9 cellular contexts compared by ENCODE assay signal in genomic region chr3:142868382-142868781, GRCh38. TPM values are rescaled to one million over a fixed set of nuclear protein-coding genes. Genes with fewer than 3 reads are reported as not detected.
DNase-seq lines count a peak whose midpoint lies in the region; ATAC-seq, FAIRE-seq and TF ChIP-seq lines count a peak whose summit lies in the region.
"Not testable (repeated sequence)": the region's sequence is repeated elsewhere in the genome, so short reads cannot be mapped to it uniquely, and the experiment has no call there.
"Had no signal": no experiment of that assay in that cellular context is flagged by ENCODE, and none has a peak within 500 bp of the region (broad histone marks: within the 10 kb centered on the region; RNA-seq: fewer than 3 reads in every experiment).

No MANE protein-coding gene starts in this region.

- H3F3A ChIP-seq in PC-3 (ENCODE audit: low read length, unreplicated experiment), result not testable (repeated sequence)

- not testable (repeated sequence) for H3K4me3 ChIP-seq in PC-3 (ENCODE audit: low read length); RWPE2 (ENCODE audit: severe bottlenecking); bronchial epithelial cell (ENCODE audit: low read depth, low read length); esophagus squamous epithelium; mesendoderm (ENCODE audit: low read length)

- not testable (repeated sequence) for H2AK5ac ChIP-seq in H9 (ENCODE audit: insufficient read length, low read length); mesendoderm (ENCODE audit: low read length)

- H3K9me3 Mint-ChIP-seq in H9, type B pancreatic cell: not testable (repeated sequence)

- H3K27me3 ChIP-seq in H9 (ENCODE audit: insufficient read depth, low read length); PC-3 (ENCODE audit: low read length); RWPE2 (ENCODE audit: insufficient read depth, poor library complexity, severe bottlenecking); bronchial epithelial cell (ENCODE audit: control insufficient read depth, insufficient read depth, low read length); esophagus squamous epithelium; mesendoderm (ENCODE audit: insufficient read depth, low read length, poor library complexity): not testable (repeated sequence)

- not testable (repeated sequence) for H3K4me3 Mint-ChIP-seq in H9, type B pancreatic cell

- H3K27me3 Mint-ChIP-seq in H9 (ENCODE audit: low read depth); type B pancreatic cell: not testable (repeated sequence)

- H3K9ac ChIP-seq in H9 (ENCODE audit: extremely low read depth, insufficient read length, low read length); PC-3 (ENCODE audit: low read length); mesendoderm (ENCODE audit: low read length): not testable (repeated sequence)

- intact Hi-C loops in PC-3 (cut with micrococcal nuclease); esophagus squamous epithelium (cut with DNase I): not testable (repeated sequence)

- H3K9me3 ChIP-seq in H9 (ENCODE audit: control insufficient read depth, low read depth, low read length); PC-3 (ENCODE audit: low read length); RWPE2 (ENCODE audit: severe bottlenecking); esophagus squamous epithelium: not testable (repeated sequence)

- H3K9me2 ChIP-seq in PC-3 (replicated peaks; ENCODE audit: low read length), result not testable (repeated sequence)

- H3K23me2 ChIP-seq in H9 (ENCODE audit: insufficient read length, low read depth, low read length, poor library complexity, severe bottlenecking), result not testable (repeated sequence)

- not testable (repeated sequence) for H2BK12ac ChIP-seq in H9 (ENCODE audit: insufficient read length, low read depth, low read length)

- H4K91ac ChIP-seq in H9 (ENCODE audit: insufficient read length, low read depth, low read length), result not testable (repeated sequence)

- not testable (repeated sequence) for H3K36me3 Mint-ChIP-seq in H9 (ENCODE audit: insufficient read depth in 1 of 3, low read depth in 3 of 3); type B pancreatic cell

- H3K4me1 Mint-ChIP-seq in H9, result peaks cover 43 to 50% of the 10 kb centered on the region in 2 experiments
- H3K4me1 Mint-ChIP-seq in type B pancreatic cell (ENCODE audit: unreplicated experiment), result not testable (repeated sequence)

- WGBS in H9 (ENCODE audit: extremely low coverage, insufficient read length, low lambda C conversion rate), result no CpG with 5 or more reads among the region's 8 CpGs
- WGBS in esophagus squamous epithelium, 2 donors, result 44 to 57% methylated on average over 8 of the region's 8 CpGs
- no CpG with 5 or more reads among the region's 8 CpGs for WGBS in mesendoderm (ENCODE audit: extremely low coverage, insufficient coverage, low lambda C conversion rate)

- H4K8ac ChIP-seq in H9 (replicated peaks; ENCODE audit: insufficient read length, low read depth, low read length); mesendoderm (ENCODE audit: low read depth, low read length): not testable (repeated sequence)

- not testable (repeated sequence) for H2BK15ac ChIP-seq in H9 (ENCODE audit: low read depth, low read length); mesendoderm (replicated peaks; ENCODE audit: low read depth)

- H3K27ac Mint-ChIP-seq in H9, result peak overlapping the region in 2 of 3 experiments; percentile 9 to 19; a peak in 3 of 7 replicates
- peak overlapping the region; percentile 0 for H3K27ac Mint-ChIP-seq in type B pancreatic cell

- not testable (repeated sequence) for H4K20me1 ChIP-seq in H9 (ENCODE audit: control insufficient read depth, insufficient read depth, insufficient read length); PC-3 (ENCODE audit: low read length)

- H3K79me1 ChIP-seq in H9 (ENCODE audit: insufficient read depth, low read depth, low read length, poor library complexity, severe bottlenecking); mesendoderm (ENCODE audit: low read length): not testable (repeated sequence)

- not testable (repeated sequence) for H3K4ac ChIP-seq in H9 (ENCODE audit: low read depth, low read length); mesendoderm (ENCODE audit: low read depth, low read length)

- not testable (repeated sequence) for H2AFZ ChIP-seq in H9 (ENCODE audit: low read length); PC-3 (ENCODE audit: low read length)

- not testable (repeated sequence) for H3K56ac ChIP-seq in H9 (ENCODE audit: insufficient read length, low read depth, low read length); mesendoderm (ENCODE audit: low read length)

- not testable (repeated sequence) for H3T11ph ChIP-seq in H9 (ENCODE audit: low read length)

- not testable (repeated sequence) for H2BK120ac ChIP-seq in H9 (ENCODE audit: low read depth, low read length, poor library complexity, severe bottlenecking)
- H2BK120ac ChIP-seq in mesendoderm (ENCODE audit: low read depth, low read length), result peak overlapping the region; percentile 1

- not testable (repeated sequence) for BruUV-seq in PC-3 (replicated peaks; lab: Mats Ljungman, UMichigan)

- TF ChIP-seq POLR2A in esophagus squamous epithelium (IDR thresholded peaks at IDR 0.05), result not testable (repeated sequence)

- not testable (repeated sequence) for TF ChIP-seq CTCF in H9 (conservative IDR thresholded peaks at IDR 0.05); PC-3 (conservative IDR thresholded peaks at IDR 0.05; ENCODE audit: low read depth, low read length); RWPE2 (IDR thresholded peaks at IDR 0.05; ENCODE audit: poor library complexity, severe bottlenecking); bronchial epithelial cell (IDR thresholded peaks at IDR 0.05; ENCODE audit: insufficient read depth, low read length, severe bottlenecking); esophagus squamous epithelium (IDR thresholded peaks at IDR 0.05); type B pancreatic cell (conservative IDR thresholded peaks at IDR 0.05)

- ATAC-seq in PC-3, result not testable (repeated sequence)
- ATAC-seq in RWPE2 (ENCODE audit: low read depth), result peak; percentile 48; the same call in 2 of the 3 replicates

- CTCF ChIA-PET in PC-3 (lab: Charles Lee), result not testable (repeated sequence)

- DNase-seq in H9; RWPE2 (ENCODE audit: low spot score); esophagus squamous epithelium (lab: John Stamatoyannopoulos, UW); mesendoderm; type B pancreatic cell (ENCODE audit: extremely low spot score, unreplicated experiment): not testable (repeated sequence)
- peak; percentile 36 for DNase-seq in PC-3
- peak; percentile 91 for DNase-seq in bronchial epithelial cell (ENCODE audit: low read depth)
- DNase-seq in epithelial cell of prostate (ENCODE audit: low read depth, low spot score), result peak; percentile 78

- not testable (repeated sequence) for H3K36me3 ChIP-seq in PC-3 (ENCODE audit: low read depth, low read length); RWPE2 (ENCODE audit: low read depth); bronchial epithelial cell (ENCODE audit: control insufficient read depth, insufficient read depth, low read length); esophagus squamous epithelium; mesendoderm (ENCODE audit: control insufficient read depth, insufficient read depth, low read length)

- H2BK20ac ChIP-seq in H9 (ENCODE audit: low read depth, low read length, poor library complexity, severe bottlenecking), result not testable (repeated sequence)

- not testable (repeated sequence) for H3K14ac ChIP-seq in H9 (ENCODE audit: insufficient read depth, low read length)

- H3K18ac ChIP-seq in H9 (ENCODE audit: insufficient read length, low read depth, low read length); mesendoderm (ENCODE audit: low read length): not testable (repeated sequence)

- H2BK5ac ChIP-seq in H9 (ENCODE audit: insufficient read length, low read length); mesendoderm (ENCODE audit: low read length): not testable (repeated sequence)

- H3K79me2 ChIP-seq in H9 (ENCODE audit: insufficient read depth, low read length); PC-3 (ENCODE audit: low read length); mesendoderm (ENCODE audit: control insufficient read depth, insufficient read depth, low read length): not testable (repeated sequence)

- FAIRE-seq in bronchial epithelial cell (lab: Jason Lieb, UNC), result not testable (repeated sequence)

- not testable (repeated sequence) for H3K23ac ChIP-seq in H9 (ENCODE audit: insufficient read length, low read depth, low read length); mesendoderm (ENCODE audit: low read length)

- not testable (repeated sequence) for H3K4me2 ChIP-seq in H9 (ENCODE audit: insufficient read depth, insufficient read length, low read length); PC-3 (ENCODE audit: low read length); mesendoderm (ENCODE audit: low read length)

- not testable (repeated sequence) for H3K4me1 ChIP-seq in H9 (ENCODE audit: insufficient read depth, low read length); PC-3 (ENCODE audit: insufficient read depth, low read length); mesendoderm (ENCODE audit: control insufficient read depth, low read depth, low read length)
- peaks cover 13% of the 10 kb centered on the region for H3K4me1 ChIP-seq in RWPE2 (ENCODE audit: insufficient read depth, poor library complexity, severe bottlenecking)
- H3K4me1 ChIP-seq in esophagus squamous epithelium, result peaks cover 0 to 39% (median 0%) of the 10 kb centered on the region in 3 donors

- H3K27ac ChIP-seq in H9 (ENCODE audit: insufficient read length, low read depth, low read length); PC-3 (ENCODE audit: low read length); RWPE2 (ENCODE audit: poor library complexity, severe bottlenecking); epithelial cell of prostate; mesendoderm (ENCODE audit: low read depth, low read length): not testable (repeated sequence)
- H3K27ac ChIP-seq in esophagus squamous epithelium, result peak overlapping the region; percentile 7 to 84 (median 57)

- POLR2A ChIA-PET in PC-3 (lab: Charles Lee; ENCODE audit: unreplicated experiment), result not testable (repeated sequence)

- not testable (repeated sequence) for H4K5ac ChIP-seq in H9 (ENCODE audit: insufficient read length, low read depth, low read length); mesendoderm (ENCODE audit: low read length)

RNA-seq across cellular contexts. Expression of gene PCOLCE2, which starts 20.5 kb away (rescaled TPM):
- total RNA-seq in H9 (2021), result 6.8 and 9.2 TPM in 2 replicates
- total RNA-seq in PC-3 (2014; rRNA removed), result 17.3 and 23.9 TPM in 2 replicates
- 0.38 and 1.1 TPM in 2 replicates for total RNA-seq in bronchial epithelial cell
- 10 to 100 TPM in 2 of 4 donors, 1 to 10 TPM in 1, under 1 TPM in 1; 0.38 to 19.1 (median 6.4) TPM for total RNA-seq in esophagus squamous epithelium
- 9.3 TPM for polyA plus RNA-seq in mesendoderm (2013, experiment 1 of 2)
- polyA plus RNA-seq in mesendoderm (2013, experiment 2 of 2), result 9.4 TPM
- total RNA-seq in type B pancreatic cell (ENCODE audit: low replicate concordance), result 1.0 and 7.2 TPM in 2 replicates
- total RNA-seq: CD4-positive, alpha-beta memory T cell had no signal
- polyA plus RNA-seq: CD4-positive, alpha-beta memory T cell had no signal
